In the genomic region with DNA sequence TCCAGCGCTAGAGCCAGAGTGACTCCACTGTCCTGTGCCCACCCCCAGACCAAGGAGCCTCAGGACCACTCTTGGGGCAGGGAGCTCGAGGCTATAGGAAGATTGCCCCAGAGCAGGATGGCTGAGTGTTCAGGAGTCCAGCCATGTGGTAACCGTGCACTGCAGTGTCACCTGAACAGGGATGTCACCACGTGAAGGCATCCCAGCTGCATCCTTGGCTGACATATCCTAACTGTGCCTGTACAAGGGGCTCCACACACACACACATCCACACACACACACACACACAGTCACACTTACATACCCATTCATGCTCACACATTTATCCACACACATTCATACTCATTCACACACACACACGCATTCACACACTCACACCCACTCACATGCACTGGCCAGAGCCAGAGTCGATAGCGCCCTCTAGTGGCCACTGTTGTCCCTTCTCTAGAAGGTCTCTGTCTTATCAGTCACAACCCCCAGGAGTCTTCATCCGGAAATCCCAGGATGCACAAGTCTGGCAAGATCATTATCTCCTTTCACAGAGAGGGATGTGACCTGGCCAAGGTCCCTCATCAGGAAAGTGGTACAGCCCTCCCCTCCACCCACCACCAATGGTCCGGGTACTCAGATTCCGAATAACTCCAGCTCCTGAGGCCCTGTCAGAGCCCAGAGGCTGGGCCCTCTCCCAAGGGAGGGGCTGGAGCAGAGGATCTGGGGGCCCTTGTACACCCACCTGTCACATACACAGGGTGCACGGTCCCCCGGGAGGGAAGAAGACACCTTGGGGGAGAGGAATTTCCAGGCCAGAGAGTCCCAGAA, we compare ENCODE assay signal across 1 cellular context.
TF ChIP-seq lines count a peak whose summit lies in the region.

No MANE protein-coding gene starts in this region.

TF ChIP-seq in GM12878, 131 proteins besides CTCF, POLR2A, EP300 and RAD21 (continued from another document):
- TF ChIP-seq, protein P1, sequence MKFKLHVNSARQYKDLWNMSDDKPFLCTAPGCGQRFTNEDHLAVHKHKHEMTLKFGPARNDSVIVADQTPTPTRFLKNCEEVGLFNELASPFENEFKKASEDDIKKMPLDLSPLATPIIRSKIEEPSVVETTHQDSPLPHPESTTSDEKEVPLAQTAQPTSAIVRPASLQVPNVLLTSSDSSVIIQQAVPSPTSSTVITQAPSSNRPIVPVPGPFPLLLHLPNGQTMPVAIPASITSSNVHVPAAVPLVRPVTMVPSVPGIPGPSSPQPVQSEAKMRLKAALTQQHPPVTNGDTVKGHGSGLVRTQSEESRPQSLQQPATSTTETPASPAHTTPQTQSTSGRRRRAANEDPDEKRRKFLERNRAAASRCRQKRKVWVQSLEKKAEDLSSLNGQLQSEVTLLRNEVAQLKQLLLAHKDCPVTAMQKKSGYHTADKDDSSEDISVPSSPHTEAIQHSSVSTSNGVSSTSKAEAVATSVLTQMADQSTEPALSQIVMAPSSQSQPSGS (IDR thresholded peaks at IDR 0.05; ENCODE audit: low read length), result no peak
- TF ChIP-seq SIN3A (IDR thresholded peaks at IDR 0.05; ENCODE audit: low read depth, low read length) (no peak), IRF4 (IDR thresholded peaks at IDR 0.05; ENCODE audit: low read depth, low read length) (peak; percentile 85), MEF2A (IDR thresholded peaks at IDR 0.05; ENCODE audit: insufficient read depth, low read depth, low read length) (0 out of 2 replicates have a peak, but pooled peaks have one; percentile 66), PML (IDR thresholded peaks at IDR 0.05; ENCODE audit: low read length) (no peak), SREBF1 (IDR thresholded peaks at IDR 0.05; ENCODE audit: low read length) (no peak), PAX8 (IDR thresholded peaks at IDR 0.05) (no peak), ATF7 (IDR thresholded peaks at IDR 0.05; ENCODE audit: low read depth) (peak; percentile 73; the same call in 1 of the 2 replicates), ESRRA (IDR thresholded peaks at IDR 0.05; ENCODE audit: low read length) (no peak), LARP7 (IDR thresholded peaks at IDR 0.05) (no peak), KLF5 (IDR thresholded peaks at IDR 0.05; ENCODE audit: partially characterized antibody) (no peak), CBFB (IDR thresholded peaks at IDR 0.05; ENCODE audit: low read depth) (no peak; the same call in 1 of the 2 replicates), SRF (IDR thresholded peaks at IDR 0.05; ENCODE audit: low read depth in 2 of 2, low read length in 2 of 2) (0 out of 4 replicates have a peak, but pooled peaks of 1 of the 2 experiments have one; percentile 2), TCF12 (IDR thresholded peaks at IDR 0.05; ENCODE audit: low read depth, low read length) (peak; percentile 53; the same call in 1 of the 2 replicates), SP1 (IDR thresholded peaks at IDR 0.05; ENCODE audit: low read depth, low read length) (peak; percentile 29), NR2F1 (conservative IDR thresholded peaks at IDR 0.05) (peak; percentile 58; the same call in 1 of the 2 replicates), RBBP5 (conservative IDR thresholded peaks at IDR 0.05) (no peak), ZZZ3 (IDR thresholded peaks at IDR 0.05; ENCODE audit: control insufficient read depth, insufficient read length, low read depth) (no peak)
- TF ChIP-seq, protein P2, sequence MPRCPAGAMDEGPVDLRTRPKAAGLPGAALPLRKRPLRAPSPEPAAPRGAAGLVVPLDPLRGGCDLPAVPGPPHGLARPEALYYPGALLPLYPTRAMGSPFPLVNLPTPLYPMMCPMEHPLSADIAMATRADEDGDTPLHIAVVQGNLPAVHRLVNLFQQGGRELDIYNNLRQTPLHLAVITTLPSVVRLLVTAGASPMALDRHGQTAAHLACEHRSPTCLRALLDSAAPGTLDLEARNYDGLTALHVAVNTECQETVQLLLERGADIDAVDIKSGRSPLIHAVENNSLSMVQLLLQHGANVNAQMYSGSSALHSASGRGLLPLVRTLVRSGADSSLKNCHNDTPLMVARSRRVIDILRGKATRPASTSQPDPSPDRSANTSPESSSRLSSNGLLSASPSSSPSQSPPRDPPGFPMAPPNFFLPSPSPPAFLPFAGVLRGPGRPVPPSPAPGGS (IDR thresholded peaks at IDR 0.05; ENCODE audit: borderline replicate concordance, insufficient read depth, low read depth, low read length, poor library complexity, severe bottlenecking), result peak; percentile 90
- TF ChIP-seq, protein P3, sequence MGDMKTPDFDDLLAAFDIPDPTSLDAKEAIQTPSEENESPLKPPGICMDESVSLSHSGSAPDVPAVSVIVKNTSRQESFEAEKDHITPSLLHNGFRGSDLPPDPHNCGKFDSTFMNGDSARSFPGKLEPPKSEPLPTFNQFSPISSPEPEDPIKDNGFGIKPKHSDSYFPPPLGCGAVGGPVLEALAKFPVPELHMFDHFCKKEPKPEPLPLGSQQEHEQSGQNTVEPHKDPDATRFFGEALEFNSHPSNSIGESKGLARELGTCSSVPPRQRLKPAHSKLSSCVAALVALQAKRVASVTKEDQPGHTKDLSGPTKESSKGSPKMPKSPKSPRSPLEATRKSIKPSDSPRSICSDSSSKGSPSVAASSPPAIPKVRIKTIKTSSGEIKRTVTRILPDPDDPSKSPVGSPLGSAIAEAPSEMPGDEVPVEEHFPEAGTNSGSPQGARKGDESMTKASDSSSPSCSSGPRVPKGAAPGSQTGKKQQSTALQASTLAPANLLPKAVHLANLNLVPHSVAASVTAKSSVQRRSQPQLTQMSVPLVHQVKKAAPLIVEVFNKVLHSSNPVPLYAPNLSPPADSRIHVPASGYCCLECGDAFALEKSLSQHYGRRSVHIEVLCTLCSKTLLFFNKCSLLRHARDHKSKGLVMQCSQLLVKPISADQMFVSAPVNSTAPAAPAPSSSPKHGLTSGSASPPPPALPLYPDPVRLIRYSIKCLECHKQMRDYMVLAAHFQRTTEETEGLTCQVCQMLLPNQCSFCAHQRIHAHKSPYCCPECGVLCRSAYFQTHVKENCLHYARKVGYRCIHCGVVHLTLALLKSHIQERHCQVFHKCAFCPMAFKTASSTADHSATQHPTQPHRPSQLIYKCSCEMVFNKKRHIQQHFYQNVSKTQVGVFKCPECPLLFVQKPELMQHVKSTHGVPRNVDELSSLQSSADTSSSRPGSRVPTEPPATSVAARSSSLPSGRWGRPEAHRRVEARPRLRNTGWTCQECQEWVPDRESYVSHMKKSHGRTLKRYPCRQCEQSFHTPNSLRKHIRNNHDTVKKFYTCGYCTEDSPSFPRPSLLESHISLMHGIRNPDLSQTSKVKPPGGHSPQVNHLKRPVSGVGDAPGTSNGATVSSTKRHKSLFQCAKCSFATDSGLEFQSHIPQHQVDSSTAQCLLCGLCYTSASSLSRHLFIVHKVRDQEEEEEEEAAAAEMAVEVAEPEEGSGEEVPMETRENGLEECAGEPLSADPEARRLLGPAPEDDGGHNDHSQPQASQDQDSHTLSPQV (IDR thresholded peaks at IDR 0.05), result no peak
- TF ChIP-seq, protein P4, sequence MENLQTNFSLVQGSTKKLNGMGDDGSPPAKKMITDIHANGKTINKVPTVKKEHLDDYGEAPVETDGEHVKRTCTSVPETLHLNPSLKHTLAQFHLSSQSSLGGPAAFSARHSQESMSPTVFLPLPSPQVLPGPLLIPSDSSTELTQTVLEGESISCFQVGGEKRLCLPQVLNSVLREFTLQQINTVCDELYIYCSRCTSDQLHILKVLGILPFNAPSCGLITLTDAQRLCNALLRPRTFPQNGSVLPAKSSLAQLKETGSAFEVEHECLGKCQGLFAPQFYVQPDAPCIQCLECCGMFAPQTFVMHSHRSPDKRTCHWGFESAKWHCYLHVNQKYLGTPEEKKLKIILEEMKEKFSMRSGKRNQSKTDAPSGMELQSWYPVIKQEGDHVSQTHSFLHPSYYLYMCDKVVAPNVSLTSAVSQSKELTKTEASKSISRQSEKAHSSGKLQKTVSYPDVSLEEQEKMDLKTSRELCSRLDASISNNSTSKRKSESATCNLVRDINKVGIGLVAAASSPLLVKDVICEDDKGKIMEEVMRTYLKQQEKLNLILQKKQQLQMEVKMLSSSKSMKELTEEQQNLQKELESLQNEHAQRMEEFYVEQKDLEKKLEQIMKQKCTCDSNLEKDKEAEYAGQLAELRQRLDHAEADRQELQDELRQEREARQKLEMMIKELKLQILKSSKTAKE (IDR thresholded peaks at IDR 0.05; ENCODE audit: low read depth, poor library complexity, severe bottlenecking), result peak; percentile 20
- TF ChIP-seq, protein P5, sequence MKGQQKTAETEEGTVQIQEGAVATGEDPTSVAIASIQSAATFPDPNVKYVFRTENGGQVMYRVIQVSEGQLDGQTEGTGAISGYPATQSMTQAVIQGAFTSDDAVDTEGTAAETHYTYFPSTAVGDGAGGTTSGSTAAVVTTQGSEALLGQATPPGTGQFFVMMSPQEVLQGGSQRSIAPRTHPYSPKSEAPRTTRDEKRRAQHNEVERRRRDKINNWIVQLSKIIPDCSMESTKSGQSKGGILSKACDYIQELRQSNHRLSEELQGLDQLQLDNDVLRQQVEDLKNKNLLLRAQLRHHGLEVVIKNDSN (IDR thresholded peaks at IDR 0.05; ENCODE audit: borderline replicate concordance, extremely low read length, insufficient read depth, low read depth, low read length), result peak; percentile 47
